ENCODE assay signal across 9 cellular contexts in the genomic region with DNA sequence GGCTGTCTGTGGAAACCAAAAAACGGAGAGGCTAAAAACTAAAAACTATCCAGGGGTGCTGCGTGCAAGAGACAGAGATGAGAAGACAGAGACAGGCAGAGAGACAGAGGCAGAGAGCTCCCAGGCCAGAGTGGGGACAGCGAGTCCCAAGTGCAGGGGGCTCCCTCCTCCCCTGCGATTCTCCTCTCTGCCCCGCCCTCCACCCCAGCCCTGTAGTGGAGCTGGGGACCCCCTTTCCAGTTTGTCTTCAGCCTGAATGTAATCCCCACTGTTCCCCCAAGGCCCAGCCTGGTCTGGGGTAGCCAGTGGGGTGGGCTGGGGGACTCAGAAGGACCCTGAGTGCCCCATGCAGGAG. TPM values are rescaled to one million over a fixed set of nuclear protein-coding genes. Genes with fewer than 3 reads are reported as not detected.
DNase-seq lines count a peak whose midpoint lies in the region; ATAC-seq, FAIRE-seq and TF ChIP-seq lines count a peak whose summit lies in the region.
"Had no signal": no experiment of that assay in that cellular context is flagged by ENCODE, and none has a peak within 500 bp of the region (broad histone marks: within the 10 kb centered on the region; RNA-seq: fewer than 3 reads in every experiment).

No MANE protein-coding gene starts in this region.

- H3K36me3 ChIP-seq in BJ (ENCODE audit: control insufficient read depth, insufficient read depth, low read length), result peaks cover 6% of the 10 kb centered on the region
- H3K36me3 ChIP-seq in OCI-LY3 (replicated peaks; ENCODE audit: low read depth, low read length), result no peaks in the 10 kb centered on the region
- H3K36me3 ChIP-seq in duodenal mucosa (ENCODE audit: control insufficient read depth in 1 of 2, insufficient read depth in 2 of 2, low read length in 2 of 2), result no peaks in the 10 kb centered on the region
- no peaks in the 10 kb centered on the region for H3K36me3 ChIP-seq in pancreas

- TF ChIP-seq CTCF in BJ (IDR thresholded peaks at IDR 0.05; ENCODE audit: insufficient read depth, low read depth, low read length), result no peak
- no peak for TF ChIP-seq CTCF in OCI-LY3 (IDR thresholded peaks at IDR 0.05; ENCODE audit: low read depth, low read length)
- no peak for TF ChIP-seq CTCF in pancreas (IDR thresholded peaks at IDR 0.05)

- no peak for FAIRE-seq in pancreas (lab: Jason Lieb, UNC)
- FAIRE-seq: colon had no signal

- peaks cover 48% of the 10 kb centered on the region for H3K4me1 ChIP-seq in OCI-LY3 (ENCODE audit: low read length)
- peaks cover 16 to 34% of the 10 kb centered on the region in 2 donors for H3K4me1 ChIP-seq in duodenal mucosa (ENCODE audit: control insufficient read depth in 1 of 2, insufficient read depth in 2 of 2, low read length in 2 of 2)
- H3K4me1 ChIP-seq in pancreas, result peaks cover 7 to 21% (median 15%) of the 10 kb centered on the region in 3 donors

- CTCF ChIA-PET in BJ (lab: Yijun Ruan, JAX), result no interaction called here

- peaks cover 32% of the 10 kb centered on the region for H4K20me1 ChIP-seq in OCI-LY3 (ENCODE audit: insufficient read depth, low read length)

- no peaks in the 10 kb centered on the region for H3K9me3 ChIP-seq in OCI-LY3 (ENCODE audit: insufficient read depth, low read length)
- H3K9me3 ChIP-seq in duodenal mucosa (ENCODE audit: control insufficient read depth in 1 of 2, low read length in 2 of 2), result no peaks in the 10 kb centered on the region
- no peaks in the 10 kb centered on the region for H3K9me3 ChIP-seq in pancreas

- peaks cover 88% of the 10 kb centered on the region for H3K79me2 ChIP-seq in OCI-LY3 (ENCODE audit: low read length)

- intact Hi-C loops in pancreas (cut with DNase I), result no loop called here

- no peak overlapping the region for H2AFZ ChIP-seq in OCI-LY3 (ENCODE audit: low read depth, low read length)

- H3K27ac ChIP-seq in OCI-LY3 (ENCODE audit: low read length) (peak overlapping the region; percentile 83), duodenal mucosa (ENCODE audit: low read depth, low read length) (peak overlapping the region; percentile 33), pancreas (peak overlapping the region in 3 of 4 donors; percentile 96 to 98 (median 97))

- peak overlapping the region; percentile 99 for H3K9ac ChIP-seq in OCI-LY3 (ENCODE audit: low read length)
- H3K9ac ChIP-seq in duodenal mucosa (ENCODE audit: low read depth in 1 of 2, low read length in 2 of 2), result peak overlapping the region in 1 of 2 donors; percentile 32

- H3K4me3 ChIP-seq in BJ (ENCODE audit: low read depth, low read length), result peak overlapping the region; percentile 88
- peak overlapping the region; percentile 90 for H3K4me3 ChIP-seq in OCI-LY3 (ENCODE audit: low read length)
- peak overlapping the region; percentile 51 to 79 for H3K4me3 ChIP-seq in duodenal mucosa (ENCODE audit: low read depth in 1 of 2, low read length in 2 of 2)
- H3K4me3 ChIP-seq in pancreas, result peak overlapping the region in 3 of 4 donors; percentile 63 to 87 (median 81)

- WGBS in pancreas, 2 donors, result 18 to 22% methylated on average over 3 to 5 of the region's 5 CpGs

- DNase-seq in BJ (ENCODE audit: low read depth) (no peak), pancreas (peak in 2 of 6 donors; percentile 30 to 52)
- no peak for DNase-seq in stimulated activated CD8-positive, alpha-beta memory T cell treated with anti-CD3 and anti-CD28 coated beads, Interleukin-4, amount 100 ng/mL, for 48 hours

- H3K4me2 ChIP-seq in OCI-LY3 (ENCODE audit: low read length), result peak overlapping the region; percentile 98

- H3K27me3 ChIP-seq in BJ (ENCODE audit: control insufficient read depth, insufficient read depth, low read length) (no peaks in the 10 kb centered on the region), OCI-LY3 (ENCODE audit: low read depth, low read length) (no peaks in the 10 kb centered on the region), duodenal mucosa (ENCODE audit: control insufficient read depth in 1 of 2, insufficient read depth in 2 of 2, low read length in 2 of 2) (no peaks in the 10 kb centered on the region), pancreas (no peaks in the 10 kb centered on the region)

- POLR2A ChIA-PET in BJ (lab: Charles Lee), result no interaction called here

- ATAC-seq in pancreas (no peak), esophagus mucosa (no peak), GM19328 (IDR thresholded peaks at IDR 0.05; ENCODE audit: unreplicated experiment) (no peak), HG02981 (IDR thresholded peaks at IDR 0.05; ENCODE audit: unreplicated experiment) (no peak)

RNA-seq across cellular contexts. Expression of a gene that starts 2.0 kb away (rescaled TPM):
- polyA plus RNA-seq in BJ (2011; rRNA removed), result 3.7 and 5.0 TPM in 2 replicates
- polyA minus RNA-seq in BJ (2011; rRNA and poly(A)+ RNA removed), result 17.0 and 36.3 TPM in 2 replicates
- total RNA-seq in pancreas, result 100 to 1,000 TPM; 106 to 203 (median 127) TPM
- 10 to 100 TPM; 21.3 to 74.9 TPM for polyA plus RNA-seq in pancreas
- 68.2 TPM for total RNA-seq in esophagus mucosa

Comparison
In these comparisons a context has a peak if more than half of its experiments do, and no peak if none do; other contexts are left out.
1. H3K27ac ChIP-seq: peak in every context shown above with its lines; median percentile 97 in pancreas; 83 in OCI-LY3; 33 in duodenal mucosa.